ENCODE assay signal across 10 cellular contexts in genomic region chr11:313304-313786, GRCh38. TPM values are rescaled to one million over a fixed set of nuclear protein-coding genes. Genes with fewer than 3 reads are reported as not detected.
A peak's percentile ranks its signal among the peaks of the same experiment; 100 is the strongest.
DNase-seq lines count a peak whose midpoint lies in the region; ATAC-seq and TF ChIP-seq lines count a peak whose summit lies in the region.
"Had no signal": no experiment of that assay in that cellular context is flagged by ENCODE, and none has a peak within 500 bp of the region (broad histone marks: within the 10 kb centered on the region; RNA-seq: fewer than 3 reads in every experiment).

No MANE protein-coding gene starts in this region.

- peak overlapping the region; percentile 66 for H3K4ac ChIP-seq in mesendoderm (ENCODE audit: low read depth, low read length)

- H3K27ac ChIP-seq in ascending aorta (peak overlapping the region; percentile 55 to 66), mesendoderm (ENCODE audit: low read depth, low read length) (peak overlapping the region; percentile 95), urinary bladder (ENCODE audit: low read depth) (peak overlapping the region; percentile 92)

- H2BK15ac ChIP-seq in mesendoderm (replicated peaks; ENCODE audit: low read depth), result no peak overlapping the region

- peak overlapping the region; percentile 67 for H4K8ac ChIP-seq in mesendoderm (ENCODE audit: low read depth, low read length)

- no peak overlapping the region for H2AK5ac ChIP-seq in mesendoderm (ENCODE audit: low read length)

- H3K4me3 ChIP-seq in ascending aorta (peak overlapping the region in 1 of 2 donors; percentile 62), mesendoderm (ENCODE audit: low read length) (no peak overlapping the region), urinary bladder (ENCODE audit: low read depth, low read length) (peak overlapping the region; percentile 3), BE2C (ENCODE audit: low read depth, low read length) (no peak overlapping the region)

- ATAC-seq in Right ventricle myocardium inferior, result no peak
- ATAC-seq in GM18868 (IDR thresholded peaks at IDR 0.05; ENCODE audit: unreplicated experiment), result no peak

- intact Hi-C loops in Right ventricle myocardium inferior (cut with DNase I) (loop anchor here (2.0 kb wide), 1 partner anchor 41 kb away; no protein-coding TSS in a partner anchor), cardiac septum (cut with DNase I) (no loop called here), ascending aorta (cut with DNase I) (no loop called here)

- H3K36me3 ChIP-seq in ascending aorta, result no peaks in the 10 kb centered on the region
- H3K36me3 ChIP-seq in mesendoderm (ENCODE audit: control insufficient read depth, insufficient read depth, low read length), result peaks cover 1% of the 10 kb centered on the region
- no peaks in the 10 kb centered on the region for H3K36me3 ChIP-seq in urinary bladder (ENCODE audit: insufficient read depth)
- no peaks in the 10 kb centered on the region for H3K36me3 ChIP-seq in BE2C

- H3K9ac ChIP-seq in mesendoderm (ENCODE audit: low read length), result peak overlapping the region; percentile 72

- H4K5ac ChIP-seq in mesendoderm (ENCODE audit: low read length), result no peak overlapping the region

- H3K79me2 ChIP-seq in mesendoderm (ENCODE audit: control insufficient read depth, insufficient read depth, low read length), result peaks cover 30% of the 10 kb centered on the region

- H3K56ac ChIP-seq in mesendoderm (ENCODE audit: low read length), result peak overlapping the region; percentile 89

- H3K27me3 ChIP-seq in ascending aorta (no peaks in the 10 kb centered on the region), mesendoderm (ENCODE audit: insufficient read depth, low read length, poor library complexity) (no peaks in the 10 kb centered on the region), BE2C (peaks cover 5% of the 10 kb centered on the region)

- TF ChIP-seq CTCF in ascending aorta (IDR thresholded peaks at IDR 0.05) (no peak), BE2C (IDR thresholded peaks at IDR 0.05; ENCODE audit: low read depth, low read length) (no peak)

- H3K23ac ChIP-seq in mesendoderm (ENCODE audit: low read length), result no peak overlapping the region

- H2BK120ac ChIP-seq in mesendoderm (ENCODE audit: low read depth, low read length), result peak overlapping the region; percentile 49

- DNase-seq in Right ventricle myocardium inferior (ENCODE audit: missing footprints), result peak; percentile 58
- no peak for DNase-seq in cardiac septum (ENCODE audit: low spot score)
- DNase-seq in ascending aorta (ENCODE audit: low spot score in 2 of 2), result no peak
- DNase-seq in mesendoderm, result peak; percentile 57
- DNase-seq in stimulated activated CD4-positive, alpha-beta T cell treated with anti-CD3 and anti-CD28 coated beads, Interleukin-2, amount 100 ng/mL, for 48 hours, result no peak
- DNase-seq in BE2C, result no peak
- DNase-seq: NCI-H2171 had no signal

- H3K79me1 ChIP-seq in mesendoderm (ENCODE audit: low read length), result no peaks in the 10 kb centered on the region

- H3K4me2 ChIP-seq in mesendoderm (ENCODE audit: low read length), result peak overlapping the region; percentile 20

- WGBS in mesendoderm (ENCODE audit: extremely low coverage, insufficient coverage, low lambda C conversion rate), result no CpG with 5 or more reads among the region's 8 CpGs
- 64% methylated on average over 8 of the region's 8 CpGs for WGBS in urinary bladder

- H3K4me1 ChIP-seq in ascending aorta (peaks cover 7 to 18% of the 10 kb centered on the region in 2 donors), mesendoderm (ENCODE audit: control insufficient read depth, low read depth, low read length) (peaks cover 16% of the 10 kb centered on the region), urinary bladder (ENCODE audit: insufficient read depth) (peaks cover 2% of the 10 kb centered on the region), BE2C (no peaks in the 10 kb centered on the region)

- peak overlapping the region; percentile 87 for H2BK5ac ChIP-seq in mesendoderm (ENCODE audit: low read length)

- H3K9me3 ChIP-seq in ascending aorta (no peaks in the 10 kb centered on the region), BE2C (no peaks in the 10 kb centered on the region)

- peak overlapping the region; percentile 89 for H3K18ac ChIP-seq in mesendoderm (ENCODE audit: low read length)

RNA-seq across cellular contexts. Expression of gene IFITM1, which starts 0.5 kb away (rescaled TPM):
- total RNA-seq in Right ventricle myocardium inferior (125 TPM), cardiac septum (123 TPM), ascending aorta (650 TPM), urinary bladder (20.9 TPM)
- polyA plus RNA-seq in mesendoderm (2013, experiment 1 of 2), result 1,155 TPM
- 1,131 TPM for polyA plus RNA-seq in mesendoderm (2013, experiment 2 of 2)
- 599 TPM for polyA plus RNA-seq in urinary bladder
- polyA plus RNA-seq in BE2C (2012; ENCODE audit: insufficient read depth, insufficient read length, low read depth), result not detected

RNA-seq across cellular contexts. Expression of gene IFITM2, which starts 5.7 kb away (rescaled TPM):
- total RNA-seq in Right ventricle myocardium inferior (253 TPM), cardiac septum (215 TPM), ascending aorta (1,131 TPM), urinary bladder (14.8 TPM)
- 1,871 TPM for polyA plus RNA-seq in mesendoderm (2013, experiment 1 of 2)
- 1,795 TPM for polyA plus RNA-seq in mesendoderm (2013, experiment 2 of 2)
- 765 TPM for polyA plus RNA-seq in urinary bladder
- polyA plus RNA-seq in BE2C (2012; ENCODE audit: insufficient read depth, insufficient read length, low read depth), result 5.4 TPM

RNA-seq across cellular contexts. Expression of gene IFITM3, which starts 7.3 kb away (rescaled TPM):
- total RNA-seq in Right ventricle myocardium inferior (401 TPM), cardiac septum (260 TPM), ascending aorta (1,421 TPM), urinary bladder (43.2 TPM)
- 612 TPM for polyA plus RNA-seq in mesendoderm (2013, experiment 1 of 2)
- polyA plus RNA-seq in mesendoderm (2013, experiment 2 of 2), result 633 TPM
- 2,675 TPM for polyA plus RNA-seq in urinary bladder
- polyA plus RNA-seq in BE2C (2012; ENCODE audit: insufficient read depth, insufficient read length, low read depth), result 2.7 TPM

RNA-seq across cellular contexts. Expression of gene IFITM5, which starts 14.0 kb away (rescaled TPM):
- total RNA-seq in Right ventricle myocardium inferior, result not detected
- not detected for total RNA-seq in cardiac septum
- total RNA-seq in ascending aorta, result not detected
- polyA plus RNA-seq in mesendoderm (2013, experiment 1 of 2), result 0.13 TPM
- 0.15 TPM for polyA plus RNA-seq in mesendoderm (2013, experiment 2 of 2)
- not detected for total RNA-seq in urinary bladder
- polyA plus RNA-seq in urinary bladder, result not detected
- polyA plus RNA-seq in BE2C (2012; ENCODE audit: insufficient read depth, insufficient read length, low read depth), result not detected
- total RNA-seq: Daoy had no signal

RNA-seq across cellular contexts. Expression of gene PGGHG, which starts 24.4 kb away (rescaled TPM):
- total RNA-seq in Right ventricle myocardium inferior (10.0 TPM), cardiac septum (11.0 TPM), ascending aorta (155 TPM), urinary bladder (9.5 TPM)
- 27.3 TPM for polyA plus RNA-seq in mesendoderm (2013, experiment 1 of 2)
- 26.0 TPM for polyA plus RNA-seq in mesendoderm (2013, experiment 2 of 2)
- polyA plus RNA-seq in urinary bladder, result 36.3 TPM
- 0.51 TPM for polyA plus RNA-seq in BE2C (2012; ENCODE audit: insufficient read depth, insufficient read length, low read depth)

Comparison
In these comparisons a context has a peak if more than half of its experiments do, and no peak if none do; other contexts are left out.
1. DNase-seq: peak in Right ventricle myocardium inferior (single experiment) and mesendoderm (single experiment); none in cardiac septum (single experiment), ascending aorta (0 of 2), stimulated activated CD4-positive, alpha-beta T cell treated with anti-CD3 and anti-CD28 coated beads, Interleukin-2, amount 100 ng/mL, for 48 hours (0 of 2) and BE2C (single experiment).
2. RNA of gene IFITM2, which starts 5.7 kb away (total RNA-seq): 1,131 TPM in ascending aorta (single experiment), 253 TPM in Right ventricle myocardium inferior (single experiment) and 215 TPM in cardiac septum (single experiment); 14.8 TPM in urinary bladder (single experiment); every median in the first group is over 10 times any median in the second.
3. Peak in every context shown above with its lines, with median percentiles within 50 percentile points of each other: H3K27ac ChIP-seq.